ENCODE assay signal across 33 cellular contexts in the genomic region with DNA sequence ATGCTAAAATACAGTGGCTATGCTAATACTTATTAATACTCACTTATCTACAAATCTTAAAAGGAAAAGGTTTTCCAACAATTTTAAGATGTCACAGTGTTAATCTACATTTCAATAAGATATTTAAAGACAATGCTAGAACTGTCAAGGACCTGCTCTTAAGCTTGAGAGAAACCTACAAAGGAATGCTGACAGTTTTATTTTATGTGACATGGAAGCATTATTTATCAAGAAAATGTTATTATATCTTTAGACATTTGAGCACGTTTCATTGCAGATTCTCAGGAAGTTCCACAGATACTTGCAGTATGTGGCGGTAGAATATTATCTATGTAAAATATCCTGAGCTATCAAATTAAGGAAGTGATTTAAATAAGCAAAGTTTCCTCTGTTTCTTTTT.
"Had no signal": no experiment of that assay in that cellular context is flagged by ENCODE, and none has a peak within 500 bp of the region (broad histone marks: within the 10 kb centered on the region; RNA-seq: fewer than 3 reads in every experiment).

No MANE protein-coding gene starts in this region.

- H3K4me1 ChIP-seq: ascending aorta had no signal

- ATAC-seq: activated CD4-positive, alpha-beta T cell treated with anti-CD3 and anti-CD28 coated beads for 36 hours; activated CD4-positive, CD25-positive, alpha-beta regulatory T cell treated with anti-CD3 and anti-CD28 coated beads, Interleukin-2, amount 50 U/mL, for 24 hours; activated CD8-positive, alpha-beta memory T cell treated with anti-CD3 and anti-CD28 coated beads, Interleukin-2, amount 10 ng/mL, durations not matched to agents 7 days and 5 days; activated CD8-positive, alpha-beta T cell treated with anti-CD3 and anti-CD28 coated beads, Interleukin-2, amount 10 ng/mL, durations not matched to agents 7 days and 5 days; activated naive CD8-positive, alpha-beta T cell treated with anti-CD3 and anti-CD28 coated beads, Interleukin-2, amount 50 U/mL, for 24 hours; WTC11 had no signal

- H3K4me3 ChIP-seq: ascending aorta, cardiac muscle cell had no signal

- H3K9me3 ChIP-seq: ascending aorta had no signal

- DNase-seq: activated CD4-positive, alpha-beta memory T cell treated with anti-CD3 and anti-CD28 coated beads, Interleukin-2, amount 10 ng/mL, durations not matched to agents 7 days and 5 days; activated CD4-positive, alpha-beta T cell treated with anti-CD3 and anti-CD28 coated beads for 1 hour; activated CD4-positive, alpha-beta T cell treated with anti-CD3 and anti-CD28 coated beads for 36 hours; activated CD4-positive, alpha-beta T cell treated with anti-CD3 and anti-CD28 coated beads for 48 hours; activated CD4-positive, alpha-beta T cell treated with anti-CD3 and anti-CD28 coated beads, Interleukin-2, amount 10 ng/mL, durations not matched to agents 7 days and 5 days; activated CD4-positive, alpha-beta T cell treated with anti-CD3 and anti-CD28 coated beads, Interleukin-2, amount 50 U/mL, for 48 hours; activated CD4-positive, CD25-positive, alpha-beta regulatory T cell; activated CD8-positive, alpha-beta memory T cell treated with anti-CD3 and anti-CD28 coated beads for 24 hours; activated CD8-positive, alpha-beta memory T cell treated with anti-CD3 and anti-CD28 coated beads, Interleukin-2, amount 10 ng/mL, durations not matched to agents 7 days and 5 days; activated CD8-positive, alpha-beta memory T cell treated with anti-CD3 and anti-CD28 coated beads, Interleukin-2, amount 50 U/mL, for 48 hours; activated CD8-positive, alpha-beta T cell treated with anti-CD3 and anti-CD28 coated beads, Interleukin-2, amount 10 ng/mL, durations not matched to agents 7 days and 5 days; activated effector memory CD4-positive, alpha-beta T cell treated with Interleukin-2 at 50 U/mL for 16 hours; activated gamma-delta T cell; activated naive CD4-positive, alpha-beta T cell treated with anti-CD3 and anti-CD28 coated beads, Interleukin-2, amount 10 ng/mL, durations not matched to agents 7 days and 5 days; activated naive CD4-positive, alpha-beta T cell treated with Interleukin-2 at 50 U/mL for 16 hours; activated naive CD8-positive, alpha-beta T cell treated with anti-CD3 and anti-CD28 coated beads, Interleukin-2, amount 10 ng/mL, durations not matched to agents 7 days and 5 days; activated naive CD8-positive, alpha-beta T cell treated with anti-CD3 and anti-CD28 coated beads, Interleukin-2, amount 50 U/mL, for 24 hours; activated T-cell treated with anti-CD3 and anti-CD28 coated beads, Interleukin-2, amount 50 U/mL, for 24 hours; activated T-cell treated with anti-CD3 and anti-CD28 coated beads, Interleukin-2, amount 50 U/mL, for 48 hours; amygdala; anterior cingulate cortex; caudate nucleus; cerebellar nuclear complex; T-helper 1 cell; T-helper 2 cell; T-helper 9 cell; WERI-Rb-1 had no signal

- H3K27me3 ChIP-seq: ascending aorta, cardiac muscle cell had no signal

- FAIRE-seq: bronchial epithelial cell, TTC549 had no signal

- H3K27ac ChIP-seq: ascending aorta, cardiac muscle cell, WERI-Rb-1 had no signal

- H3K36me3 ChIP-seq: ascending aorta, cardiac muscle cell, WERI-Rb-1 had no signal
